In the genomic region with DNA sequence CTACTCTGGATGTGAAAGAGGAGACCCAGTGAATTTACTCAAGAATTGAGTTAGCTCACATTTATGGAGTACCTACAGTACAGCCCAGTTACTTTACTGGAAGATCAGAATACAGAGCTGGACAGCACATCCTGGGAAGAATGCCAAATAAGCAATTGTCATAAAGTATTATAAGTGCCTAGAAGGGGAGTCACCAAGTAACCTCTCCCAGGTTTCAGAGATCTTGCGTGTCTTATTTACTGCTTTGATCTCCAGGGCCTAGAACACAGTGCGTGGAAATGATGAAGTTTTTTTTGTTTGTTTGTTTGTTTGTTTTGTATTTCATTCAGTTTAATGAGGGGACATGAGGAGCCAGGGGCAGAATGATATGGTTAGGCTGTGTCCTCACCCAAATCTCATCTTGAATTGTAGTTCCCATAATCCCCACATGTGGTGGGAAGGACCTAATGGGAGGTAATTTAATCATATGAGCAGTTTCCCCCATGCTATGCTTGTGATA, we compare ENCODE assay signal across 19 cellular contexts. TPM values are rescaled to one million over a fixed set of nuclear protein-coding genes. Genes with fewer than 3 reads are reported as not detected.
DNase-seq lines count a peak whose midpoint lies in the region; ATAC-seq, FAIRE-seq and TF ChIP-seq lines count a peak whose summit lies in the region.
"Had no signal": no experiment of that assay in that cellular context is flagged by ENCODE, and none has a peak within 500 bp of the region (broad histone marks: within the 10 kb centered on the region; RNA-seq: fewer than 3 reads in every experiment).

No MANE protein-coding gene starts in this region.

- H3K4me3 ChIP-seq in BJ (ENCODE audit: low read depth, low read length): no peak overlapping the region
- no peak overlapping the region for H3K4me3 ChIP-seq in GM23248
- no peak overlapping the region for H3K4me3 ChIP-seq in liver (ENCODE audit: low read depth in 1 of 3, low read length in 3 of 3)
- H3K4me3 ChIP-seq: adrenal gland, colonic mucosa, neural progenitor cell, sigmoid colon, upper lobe of left lung had no signal

- POLR2A ChIA-PET in BJ (lab: Charles Lee) (no interaction called here), WTC11 (lab: Charles Lee) (no interaction called here), RWPE1 (lab: Yijun Ruan, JAX; ENCODE audit: low non-redundant PET) (no interaction called here)

- no peaks in the 10 kb centered on the region for H4K20me1 ChIP-seq in GM23248 (ENCODE audit: insufficient read depth)

- H3K4me3 Mint-ChIP-seq in WTC11: no peak overlapping the region
- H3K4me3 Mint-ChIP-seq: neural progenitor cell had no signal

- no peaks in the 10 kb centered on the region for H3K9me3 Mint-ChIP-seq in WTC11
- H3K9me3 Mint-ChIP-seq: neural progenitor cell had no signal

- H3K27ac ChIP-seq in GM23248 (no peak overlapping the region), liver (ENCODE audit: low read depth in 1 of 2, low read length in 2 of 2) (no peak overlapping the region), RWPE1 (no peak overlapping the region)
- H3K27ac ChIP-seq: colonic mucosa, neural progenitor cell, sigmoid colon had no signal

- no peak for FAIRE-seq in H54 (lab: Jason Lieb, UNC)
- FAIRE-seq: RCC 7860 had no signal

- H3K9ac ChIP-seq in GM23248 (no peak overlapping the region), liver (ENCODE audit: low read depth in 1 of 2, low read length in 2 of 2) (no peak overlapping the region)
- H3K9ac ChIP-seq: neural progenitor cell had no signal

- H3K4me2 ChIP-seq in GM23248 (ENCODE audit: unreplicated experiment): no peak overlapping the region
- H3K4me2 ChIP-seq: neural progenitor cell had no signal

- H3K4me1 Mint-ChIP-seq in WTC11: peaks cover 27% of the 10 kb centered on the region

- peaks cover 96% of the 10 kb centered on the region for H3K79me2 ChIP-seq in GM23248 (ENCODE audit: insufficient read depth)

- peaks cover 46% of the 10 kb centered on the region for H3K4me1 ChIP-seq in GM23248 (ENCODE audit: insufficient read depth)
- peaks cover 6 to 29% (median 25%) of the 10 kb centered on the region in 4 donors for H3K4me1 ChIP-seq in liver (ENCODE audit: control insufficient read depth in 4 of 4, insufficient read depth in 4 of 4, low read length in 3 of 4)
- H3K4me1 ChIP-seq: colonic mucosa had no signal

- 95 to 100% methylated on average over 2 of the region's 2 CpGs for WGBS in GM23248 (ENCODE audit: low coverage in 1 of 2, low lambda C conversion rate in 2 of 2, missing lambda C conversion rate in 2 of 2), 2 experiments
- 86% methylated on average over 2 of the region's 2 CpGs for WGBS in liver

- in situ Hi-C loops in GM23248 (cut with MboI): no loop called here

- CTCF ChIA-PET in BJ (lab: Yijun Ruan, JAX): interaction anchor here (0.7 kb wide), 1 partner anchor 14 kb away, joined by 3 read pairs; no protein-coding TSS in a partner anchor
- CTCF ChIA-PET in WTC11 (lab: Charles Lee): no interaction called here
- CTCF ChIA-PET in RWPE1 (lab: Yijun Ruan, JAX): no interaction called here

- TF ChIP-seq POLR2A in H54 (IDR thresholded peaks at IDR 0.05; ENCODE audit: low read depth, low read length): no peak

- DNase-seq in BJ (ENCODE audit: low read depth) (peak; percentile 12), GM23248 (peak; percentile 52), WTC11 (ENCODE audit: low spot score) (no peak), H54 (ENCODE audit: insufficient read length, low spot score) (no peak), RWPE1 (ENCODE audit: low spot score) (no peak)
- DNase-seq: adrenal gland; colonic mucosa; hypothalamus; NCI-H1092 treated with DMSO at 0.1 percent for 48 hours; NCI-H226; sigmoid colon; stimulated activated CD4-positive, alpha-beta T cell treated with anti-CD3 and anti-CD28 coated beads, Interleukin-4, amount 100 ng/mL, for 1 hour; upper lobe of left lung had no signal

- ATAC-seq in WTC11: no peak
- ATAC-seq in HG02763 (IDR thresholded peaks at IDR 0.05; ENCODE audit: unreplicated experiment): no peak
- ATAC-seq in GM21360 (IDR thresholded peaks at IDR 0.05; ENCODE audit: unreplicated experiment): no peak
- ATAC-seq: activated CD4-positive, CD25-positive, alpha-beta regulatory T cell treated with anti-CD3 and anti-CD28 coated beads, Interleukin-2, amount 50 U/mL, for 24 hours had no signal

- H3K9me3 ChIP-seq in GM23248 (ENCODE audit: low read depth): no peaks in the 10 kb centered on the region
- no peaks in the 10 kb centered on the region for H3K9me3 ChIP-seq in liver (ENCODE audit: control insufficient read depth in 4 of 4, low read length in 3 of 4)
- H3K9me3 ChIP-seq: adrenal gland, colonic mucosa, sigmoid colon, upper lobe of left lung had no signal

- H3K36me3 Mint-ChIP-seq in WTC11: no peaks in the 10 kb centered on the region

- no peaks in the 10 kb centered on the region for H3K27me3 Mint-ChIP-seq in WTC11 (ENCODE audit: low read depth)

- no peaks in the 10 kb centered on the region for H3K9me2 ChIP-seq in GM23248 (ENCODE audit: insufficient read depth)

- peaks cover 24% of the 10 kb centered on the region; the same call in 1 of the 2 replicates for H3F3A ChIP-seq in GM23248 (ENCODE audit: insufficient read depth)

- H2AFZ ChIP-seq in GM23248: no peak overlapping the region
- H2AFZ ChIP-seq: neural progenitor cell had no signal

- peak overlapping the region; percentile 73 for H3K27ac Mint-ChIP-seq in WTC11
- H3K27ac Mint-ChIP-seq: neural progenitor cell had no signal

- no peak for TF ChIP-seq RAD21 in liver (IDR thresholded peaks at IDR 0.05)

- no peak for TF ChIP-seq CTCF in BJ (IDR thresholded peaks at IDR 0.05; ENCODE audit: insufficient read depth, low read depth, low read length)
- TF ChIP-seq CTCF in WTC11 (IDR thresholded peaks at IDR 0.05): no peak
- TF ChIP-seq CTCF in liver (IDR thresholded peaks at IDR 0.05; ENCODE audit: low read depth, low read length, missing input control): no peak
- TF ChIP-seq CTCF in RWPE1 (conservative IDR thresholded peaks at IDR 0.05; ENCODE audit: low read depth): no peak

- H3K36me3 ChIP-seq in BJ (ENCODE audit: control insufficient read depth, insufficient read depth, low read length): peaks cover 1% of the 10 kb centered on the region; the same call in 1 of the 2 replicates
- H3K36me3 ChIP-seq in GM23248 (ENCODE audit: low read depth): no peaks in the 10 kb centered on the region
- no peaks in the 10 kb centered on the region for H3K36me3 ChIP-seq in liver (ENCODE audit: control insufficient read depth in 4 of 4, insufficient read depth in 3 of 4, low read depth in 1 of 4, low read length in 3 of 4)
- H3K36me3 ChIP-seq: adrenal gland, colonic mucosa, neural progenitor cell, sigmoid colon, upper lobe of left lung had no signal

- no peaks in the 10 kb centered on the region for H3K27me3 ChIP-seq in BJ (ENCODE audit: control insufficient read depth, insufficient read depth, low read length)
- no peaks in the 10 kb centered on the region for H3K27me3 ChIP-seq in GM23248 (replicated peaks; ENCODE audit: insufficient read depth)
- H3K27me3 ChIP-seq in liver (ENCODE audit: control insufficient read depth in 4 of 4, insufficient read depth in 4 of 4, low read length in 3 of 4): no peaks in the 10 kb centered on the region
- H3K27me3 ChIP-seq: adrenal gland, colonic mucosa, neural progenitor cell, sigmoid colon, upper lobe of left lung had no signal

TF ChIP-seq in WTC11, 78 proteins besides CTCF, POLR2A, EP300 and RAD21 (continues in another document):
- TF ChIP-seq ZNF138 (CRISPR knock-in tag; conservative IDR thresholded peaks at IDR 0.05): no peak
- TF ChIP-seq, protein P1, sequence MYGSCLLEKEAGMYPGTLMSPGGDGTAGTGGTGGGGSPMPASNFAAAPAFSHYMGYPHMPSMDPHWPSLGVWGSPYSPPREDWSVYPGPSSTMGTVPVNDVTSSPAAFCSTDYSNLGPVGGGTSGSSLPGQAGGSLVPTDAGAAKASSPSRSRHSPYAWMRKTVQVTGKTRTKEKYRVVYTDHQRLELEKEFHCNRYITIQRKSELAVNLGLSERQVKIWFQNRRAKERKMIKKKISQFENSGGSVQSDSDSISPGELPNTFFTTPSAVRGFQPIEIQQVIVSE (CRISPR knock-in tag; IDR thresholded peaks at IDR 0.05; ENCODE audit: borderline replicate concordance): no peak

TF ChIP-seq in liver, 16 proteins besides CTCF, POLR2A, EP300 and RAD21:
- no peak for TF ChIP-seq YY1 (IDR thresholded peaks at IDR 0.05)
- TF ChIP-seq, protein P2, sequence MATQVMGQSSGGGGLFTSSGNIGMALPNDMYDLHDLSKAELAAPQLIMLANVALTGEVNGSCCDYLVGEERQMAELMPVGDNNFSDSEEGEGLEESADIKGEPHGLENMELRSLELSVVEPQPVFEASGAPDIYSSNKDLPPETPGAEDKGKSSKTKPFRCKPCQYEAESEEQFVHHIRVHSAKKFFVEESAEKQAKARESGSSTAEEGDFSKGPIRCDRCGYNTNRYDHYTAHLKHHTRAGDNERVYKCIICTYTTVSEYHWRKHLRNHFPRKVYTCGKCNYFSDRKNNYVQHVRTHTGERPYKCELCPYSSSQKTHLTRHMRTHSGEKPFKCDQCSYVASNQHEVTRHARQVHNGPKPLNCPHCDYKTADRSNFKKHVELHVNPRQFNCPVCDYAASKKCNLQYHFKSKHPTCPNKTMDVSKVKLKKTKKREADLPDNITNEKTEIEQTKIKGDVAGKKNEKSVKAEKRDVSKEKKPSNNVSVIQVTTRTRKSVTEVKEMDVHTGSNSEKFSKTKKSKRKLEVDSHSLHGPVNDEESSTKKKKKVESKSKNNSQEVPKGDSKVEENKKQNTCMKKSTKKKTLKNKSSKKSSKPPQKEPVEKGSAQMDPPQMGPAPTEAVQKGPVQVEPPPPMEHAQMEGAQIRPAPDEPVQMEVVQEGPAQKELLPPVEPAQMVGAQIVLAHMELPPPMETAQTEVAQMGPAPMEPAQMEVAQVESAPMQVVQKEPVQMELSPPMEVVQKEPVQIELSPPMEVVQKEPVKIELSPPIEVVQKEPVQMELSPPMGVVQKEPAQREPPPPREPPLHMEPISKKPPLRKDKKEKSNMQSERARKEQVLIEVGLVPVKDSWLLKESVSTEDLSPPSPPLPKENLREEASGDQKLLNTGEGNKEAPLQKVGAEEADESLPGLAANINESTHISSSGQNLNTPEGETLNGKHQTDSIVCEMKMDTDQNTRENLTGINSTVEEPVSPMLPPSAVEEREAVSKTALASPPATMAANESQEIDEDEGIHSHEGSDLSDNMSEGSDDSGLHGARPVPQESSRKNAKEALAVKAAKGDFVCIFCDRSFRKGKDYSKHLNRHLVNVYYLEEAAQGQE (IDR thresholded peaks at IDR 0.05): peak; percentile 92

RNA-seq across cellular contexts. Expression of a gene that starts 5.1 kb away (rescaled TPM):
- 16.7 and 18.7 TPM in 2 replicates for polyA plus RNA-seq in BJ (2011; rRNA removed)
- polyA minus RNA-seq in BJ (2011; rRNA and poly(A)+ RNA removed): 12.9 and 15.6 TPM in 2 replicates
- total RNA-seq in GM23248 (2014; rRNA removed; shearing (Covaris generic)): 18.0 and 19.0 TPM in 2 replicates
- polyA plus RNA-seq in GM23248 (2016; fragmentation: Nextera tagmentation; extraction: Ambion mirVana): 10.9 and 12.1 TPM in 2 replicates
- 16.7 to 20.8 TPM (median 19.8 TPM) in 3 replicates for total RNA-seq in WTC11 (2021)
- 10 to 100 TPM; 11.6 to 13.7 TPM for total RNA-seq in liver
- polyA plus RNA-seq in liver: 1 to 10 TPM; 4.0 to 6.4 TPM

Comparison
In these comparisons a context has a peak if more than half of its experiments do, and no peak if none do; other contexts are left out.
1. DNase-seq: peak in BJ (single experiment) and GM23248 (single experiment); none in WTC11 (single experiment), H54 (single experiment) and RWPE1 (single experiment).